In genomic region chr6:28657367-28657755, GRCh38 we compare ENCODE assay signal across 8 cellular contexts.
DNase-seq lines count a peak whose midpoint lies in the region; ATAC-seq and TF ChIP-seq lines count a peak whose summit lies in the region.

No MANE protein-coding gene starts in this region.

- POLR2A ChIA-PET in CD8-positive, alpha-beta T cell (lab: Charles Lee), result no interaction called here

- ATAC-seq in CD8-positive, alpha-beta T cell, result no peak
- ATAC-seq in gastroesophageal sphincter, result no peak

- H2AFZ ChIP-seq in Loucy (ENCODE audit: low read length) (peak overlapping the region; percentile 71), neural progenitor cell (replicated peaks) (peak overlapping the region; percentile 86)

- no peaks in the 10 kb centered on the region for H3K9me3 ChIP-seq in CD8-positive, alpha-beta T cell (ENCODE audit: low read length)
- H3K9me3 ChIP-seq in Loucy (ENCODE audit: insufficient read depth, low read depth, low read length) (no peaks in the 10 kb centered on the region), neural progenitor cell (ENCODE audit: low read depth) (no peaks in the 10 kb centered on the region), gastroesophageal sphincter (no peaks in the 10 kb centered on the region)

- H3K9me2 ChIP-seq in Loucy (replicated peaks; ENCODE audit: low read depth, low read length), result no peaks in the 10 kb centered on the region

- H3K36me3 ChIP-seq in CD8-positive, alpha-beta T cell (ENCODE audit: insufficient read depth, low read length), result no peaks in the 10 kb centered on the region
- H3K36me3 ChIP-seq in Loucy (ENCODE audit: insufficient read depth, low read length) (no peaks in the 10 kb centered on the region), neural progenitor cell (no peaks in the 10 kb centered on the region), gastroesophageal sphincter (no peaks in the 10 kb centered on the region)

- 4 to 8% methylated on average over 8 to 10 of the region's 10 CpGs for WGBS in gastroesophageal sphincter (ENCODE audit: low coverage in 1 of 2), 2 donors

- H4K20me1 ChIP-seq in Loucy (ENCODE audit: insufficient read depth, low read length, poor library complexity, severe bottlenecking), result no peaks in the 10 kb centered on the region
- no peaks in the 10 kb centered on the region for H4K20me1 ChIP-seq in neural progenitor cell (ENCODE audit: low read depth)

- no peak overlapping the region for H3K27ac Mint-ChIP-seq in CD8-positive, alpha-beta T cell
- H3K27ac Mint-ChIP-seq in neural progenitor cell, result peak overlapping the region; percentile 55

- H3K79me2 ChIP-seq in Loucy (ENCODE audit: insufficient read depth, low read length) (no peaks in the 10 kb centered on the region), neural progenitor cell (ENCODE audit: low read depth) (no peaks in the 10 kb centered on the region)

- peaks cover 18% of the 10 kb centered on the region for H3K4me1 Mint-ChIP-seq in CD8-positive, alpha-beta T cell (ENCODE audit: low read depth)
- peaks cover 23% of the 10 kb centered on the region for H3K4me1 Mint-ChIP-seq in neural progenitor cell

- no peak overlapping the region for H3K9ac ChIP-seq in Loucy (ENCODE audit: low read depth, low read length, poor library complexity, severe bottlenecking)
- H3K9ac ChIP-seq in neural progenitor cell, result no peak overlapping the region

- H3K27me3 ChIP-seq in CD8-positive, alpha-beta T cell (ENCODE audit: insufficient read depth, low read length), result peaks cover 12% of the 10 kb centered on the region
- H3K27me3 ChIP-seq in Loucy (ENCODE audit: insufficient read depth, low read length, poor library complexity, severe bottlenecking) (no peaks in the 10 kb centered on the region), neural progenitor cell (peaks cover 22% of the 10 kb centered on the region), gastroesophageal sphincter (peaks cover 89% of the 10 kb centered on the region)

- intact Hi-C loops in CD8-positive, alpha-beta T cell (cut with DNase I, micrococcal nuclease), result no loop called here

- H3K9me3 Mint-ChIP-seq in CD8-positive, alpha-beta T cell, result no peaks in the 10 kb centered on the region
- H3K9me3 Mint-ChIP-seq in neural progenitor cell, result peaks cover 7% of the 10 kb centered on the region

- H3F3A ChIP-seq in Loucy (ENCODE audit: low read depth), result no peaks in the 10 kb centered on the region
- peaks cover 12% of the 10 kb centered on the region for H3F3A ChIP-seq in neural progenitor cell (ENCODE audit: low read depth)

- CTCF ChIA-PET in CD8-positive, alpha-beta T cell (lab: Charles Lee), result no interaction called here

- peaks cover 17% of the 10 kb centered on the region for H3K4me1 ChIP-seq in CD8-positive, alpha-beta T cell (ENCODE audit: insufficient read depth, low read length)
- H3K4me1 ChIP-seq in Loucy (ENCODE audit: insufficient read depth, low read length, poor library complexity, severe bottlenecking) (peaks cover 14% of the 10 kb centered on the region), neural progenitor cell (peaks cover 3% of the 10 kb centered on the region), gastroesophageal sphincter (peaks cover 0 to 19% (median 0%) of the 10 kb centered on the region in 3 donors)

- H3K4me3 ChIP-seq in CD8-positive, alpha-beta T cell (ENCODE audit: low read depth, low read length), result no peak overlapping the region
- peak overlapping the region; percentile 67 for H3K4me3 ChIP-seq in Loucy (ENCODE audit: low read length, poor library complexity, severe bottlenecking)
- peak overlapping the region; percentile 93 for H3K4me3 ChIP-seq in neural progenitor cell
- H3K4me3 ChIP-seq in gastroesophageal sphincter, result peak overlapping the region in 1 of 2 donors; percentile 43

- TF ChIP-seq EP300 in gastroesophageal sphincter (IDR thresholded peaks at IDR 0.05), result no peak

- no peak for TF ChIP-seq POLR2A in gastroesophageal sphincter (IDR thresholded peaks at IDR 0.05)

- H3K4me3 Mint-ChIP-seq in CD8-positive, alpha-beta T cell, result peak overlapping the region; percentile 73
- peak overlapping the region; percentile 98 for H3K4me3 Mint-ChIP-seq in neural progenitor cell

- no peak for DNase-seq in CD8-positive, alpha-beta T cell
- peak; percentile 47 for DNase-seq in cerebellum (ENCODE audit: low spot score)
- no peak for DNase-seq in neural progenitor cell (ENCODE audit: low spot score)
- DNase-seq in LoVo (ENCODE audit: low spot score), result no peak
- DNase-seq in SW480 (ENCODE audit: low spot score), result no peak
- no peak for DNase-seq in kidney glomerular epithelial cell (lab: John Stamatoyannopoulos, UW)

- no peak overlapping the region for H3K27ac ChIP-seq in CD8-positive, alpha-beta T cell (ENCODE audit: low read depth, low read length)
- H3K27ac ChIP-seq in neural progenitor cell, result no peak overlapping the region
- H3K27ac ChIP-seq in gastroesophageal sphincter, result no peak overlapping the region

- peaks cover 61% of the 10 kb centered on the region for H3K27me3 Mint-ChIP-seq in CD8-positive, alpha-beta T cell (ENCODE audit: low read depth)
- H3K27me3 Mint-ChIP-seq in neural progenitor cell (ENCODE audit: insufficient read depth, low read depth), result peaks cover 25% of the 10 kb centered on the region

- H3K4me2 ChIP-seq in Loucy (ENCODE audit: low read depth, low read length, poor library complexity, severe bottlenecking), result peak overlapping the region; percentile 79
- peak overlapping the region; percentile 91 for H3K4me2 ChIP-seq in neural progenitor cell

- no peaks in the 10 kb centered on the region for H3K36me3 Mint-ChIP-seq in CD8-positive, alpha-beta T cell
- peaks cover 6% of the 10 kb centered on the region for H3K36me3 Mint-ChIP-seq in neural progenitor cell

- TF ChIP-seq CTCF in CD8-positive, alpha-beta T cell (IDR thresholded peaks at IDR 0.05), result no peak
- TF ChIP-seq CTCF in Loucy (conservative IDR thresholded peaks at IDR 0.05; ENCODE audit: low read length) (no peak), neural progenitor cell (IDR thresholded peaks at IDR 0.05) (no peak), gastroesophageal sphincter (IDR thresholded peaks at IDR 0.05) (no peak)
